ENCODE assay signal across 35 cellular contexts in the genomic region with DNA sequence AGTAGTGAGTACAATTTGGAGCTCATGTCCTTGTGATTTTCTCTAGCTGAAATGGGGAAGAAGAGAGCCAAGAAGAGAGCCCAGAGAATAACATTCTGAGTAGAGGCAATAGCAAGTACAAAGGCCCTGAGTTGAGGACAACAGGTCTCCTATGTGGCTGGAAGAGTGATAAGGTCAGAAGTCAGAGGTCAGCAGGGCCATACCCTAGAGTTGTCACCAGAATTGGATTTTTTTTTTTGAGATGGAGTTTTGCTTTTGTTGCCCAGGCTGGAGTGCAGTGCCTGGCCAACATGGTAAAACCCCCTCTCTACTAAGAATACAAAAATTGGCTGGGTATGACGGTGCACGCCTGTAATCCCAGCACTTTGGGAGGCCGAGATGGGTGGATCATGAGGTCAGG.
"Had no signal": no experiment of that assay in that cellular context is flagged by ENCODE, and none has a peak within 500 bp of the region (broad histone marks: within the 10 kb centered on the region; RNA-seq: fewer than 3 reads in every experiment).

No MANE protein-coding gene starts in this region.

- H3K36me3 ChIP-seq: MG63 had no signal

- H3K9me3 ChIP-seq: MG63 had no signal

- H3K4me3 ChIP-seq: MG63 had no signal

- DNase-seq: Kasumi-1, MG63, MM.1S, MV-4-11, NCI-H1048, NCI-H1092, NCI-H1092 treated with DMSO at 0.1 percent for 48 hours, NCI-H1105, NCI-H1105 treated with DMSO at 0.1 percent for 48 hours, NCI-H1417, NCI-H1417 treated with DMSO at 0.1 percent for 48 hours, NCI-H1436, NCI-H1436 treated with DMSO at 0.1 percent for 48 hours, NCI-H146, NCI-H1694, NCI-H1694 treated with DMSO at 0.1 percent for 48 hours, NCI-H187, NCI-H187 treated with DMSO at 0.1 percent for 48 hours, NCI-H1930, NCI-H2029, NCI-H2029 treated with DMSO at 0.1 percent for 48 hours, NCI-H2081, NCI-H2081 treated with DMSO at 0.1 percent for 48 hours, NCI-H2107, NCI-H2171, NCI-H2171 treated with DMSO at 0.1 percent for 48 hours, NCI-H2227 treated with DMSO at 0.1 percent for 48 hours, NCI-H226, NCI-H345, NCI-H446, NCI-H446 treated with DMSO at 0.1 percent for 48 hours, NCI-H510A, NCI-H510A treated with DMSO at 0.1 percent for 48 hours, NCI-H524, NCI-H524 treated with DMSO at 0.1 percent for 48 hours had no signal
